Comparison of ENCODE assay signal across 1 cellular context in the genomic region with DNA sequence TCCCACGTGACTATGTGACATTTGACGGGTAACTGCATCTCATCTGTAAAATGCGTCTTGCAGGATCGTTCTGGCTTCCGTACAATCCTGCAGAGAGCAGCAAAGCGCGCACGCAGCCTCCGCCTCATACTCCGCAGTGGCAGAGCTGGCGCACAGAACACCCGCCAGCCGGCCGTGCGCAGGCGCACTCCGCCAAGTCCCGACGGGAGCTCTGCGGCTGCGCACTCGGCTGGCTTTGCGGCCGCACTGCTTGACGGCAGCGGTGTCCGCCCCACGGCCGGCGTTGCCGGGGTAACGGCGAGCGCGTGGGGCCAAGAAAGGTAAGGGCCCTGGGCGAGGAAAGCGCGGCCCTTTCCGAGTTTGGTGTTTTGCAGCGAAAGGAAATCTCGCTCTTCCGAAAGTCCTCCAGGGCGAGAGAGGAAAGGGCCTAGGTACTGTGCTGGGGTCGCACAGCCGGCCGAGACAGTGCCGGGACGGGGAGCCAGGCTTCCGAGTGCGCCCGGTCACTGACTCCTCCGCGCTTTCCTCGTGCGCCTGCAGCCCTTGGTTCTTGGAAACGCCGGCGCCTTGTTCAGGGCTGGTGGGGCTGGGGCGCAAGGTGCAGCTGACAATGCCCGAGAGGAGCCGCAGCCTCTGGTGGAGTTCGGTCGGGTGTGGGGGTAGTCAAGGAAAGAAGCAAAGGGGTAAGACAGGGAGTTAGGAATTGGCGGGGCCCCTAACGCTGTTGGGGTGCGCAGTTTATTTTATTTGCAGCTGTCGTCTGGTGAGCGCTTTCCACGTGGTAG.
A peak's percentile ranks its signal among the peaks of the same experiment; 100 is the strongest.
TF ChIP-seq lines count a peak whose summit lies in the region.

A gene (plus strand): TSS at position 283 of the 785 bp plus-strand sequence. CDS start 5,321 bp downstream, outside the sequence.

TF ChIP-seq in HepG2, 621 proteins besides CTCF, POLR2A, EP300 and RAD21 (continued from another document and continues in another):
- TF ChIP-seq, protein P1, sequence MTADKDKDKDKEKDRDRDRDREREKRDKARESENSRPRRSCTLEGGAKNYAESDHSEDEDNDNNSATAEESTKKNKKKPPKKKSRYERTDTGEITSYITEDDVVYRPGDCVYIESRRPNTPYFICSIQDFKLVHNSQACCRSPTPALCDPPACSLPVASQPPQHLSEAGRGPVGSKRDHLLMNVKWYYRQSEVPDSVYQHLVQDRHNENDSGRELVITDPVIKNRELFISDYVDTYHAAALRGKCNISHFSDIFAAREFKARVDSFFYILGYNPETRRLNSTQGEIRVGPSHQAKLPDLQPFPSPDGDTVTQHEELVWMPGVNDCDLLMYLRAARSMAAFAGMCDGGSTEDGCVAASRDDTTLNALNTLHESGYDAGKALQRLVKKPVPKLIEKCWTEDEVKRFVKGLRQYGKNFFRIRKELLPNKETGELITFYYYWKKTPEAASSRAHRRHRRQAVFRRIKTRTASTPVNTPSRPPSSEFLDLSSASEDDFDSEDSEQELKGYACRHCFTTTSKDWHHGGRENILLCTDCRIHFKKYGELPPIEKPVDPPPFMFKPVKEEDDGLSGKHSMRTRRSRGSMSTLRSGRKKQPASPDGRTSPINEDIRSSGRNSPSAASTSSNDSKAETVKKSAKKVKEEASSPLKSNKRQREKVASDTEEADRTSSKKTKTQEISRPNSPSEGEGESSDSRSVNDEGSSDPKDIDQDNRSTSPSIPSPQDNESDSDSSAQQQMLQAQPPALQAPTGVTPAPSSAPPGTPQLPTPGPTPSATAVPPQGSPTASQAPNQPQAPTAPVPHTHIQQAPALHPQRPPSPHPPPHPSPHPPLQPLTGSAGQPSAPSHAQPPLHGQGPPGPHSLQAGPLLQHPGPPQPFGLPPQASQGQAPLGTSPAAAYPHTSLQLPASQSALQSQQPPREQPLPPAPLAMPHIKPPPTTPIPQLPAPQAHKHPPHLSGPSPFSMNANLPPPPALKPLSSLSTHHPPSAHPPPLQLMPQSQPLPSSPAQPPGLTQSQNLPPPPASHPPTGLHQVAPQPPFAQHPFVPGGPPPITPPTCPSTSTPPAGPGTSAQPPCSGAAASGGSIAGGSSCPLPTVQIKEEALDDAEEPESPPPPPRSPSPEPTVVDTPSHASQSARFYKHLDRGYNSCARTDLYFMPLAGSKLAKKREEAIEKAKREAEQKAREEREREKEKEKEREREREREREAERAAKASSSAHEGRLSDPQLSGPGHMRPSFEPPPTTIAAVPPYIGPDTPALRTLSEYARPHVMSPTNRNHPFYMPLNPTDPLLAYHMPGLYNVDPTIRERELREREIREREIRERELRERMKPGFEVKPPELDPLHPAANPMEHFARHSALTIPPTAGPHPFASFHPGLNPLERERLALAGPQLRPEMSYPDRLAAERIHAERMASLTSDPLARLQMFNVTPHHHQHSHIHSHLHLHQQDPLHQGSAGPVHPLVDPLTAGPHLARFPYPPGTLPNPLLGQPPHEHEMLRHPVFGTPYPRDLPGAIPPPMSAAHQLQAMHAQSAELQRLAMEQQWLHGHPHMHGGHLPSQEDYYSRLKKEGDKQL (CRISPR knock-in tag; IDR thresholded peaks at IDR 0.05; ENCODE audit: low read depth) = no peak
- TF ChIP-seq ZNF282 (IDR thresholded peaks at IDR 0.05; ENCODE audit: partially characterized antibody) (no peak), NPAS2 (CRISPR knock-in tag; IDR thresholded peaks at IDR 0.05; ENCODE audit: borderline replicate concordance) (no peak), POLR2AphosphoS5 (IDR thresholded peaks at IDR 0.05; ENCODE audit: low read depth, low read length) (peak; percentile 93), SKI (IDR thresholded peaks at IDR 0.05; ENCODE audit: partially characterized antibody) (no peak), ZNF678 (CRISPR knock-in tag; IDR thresholded peaks at IDR 0.05) (no peak; the same call in 1 of the 2 replicates), ZC3H4 (CRISPR knock-in tag; IDR thresholded peaks at IDR 0.05; ENCODE audit: borderline replicate concordance) (no peak), ZNF431 (CRISPR knock-in tag; IDR thresholded peaks at IDR 0.05; ENCODE audit: borderline replicate concordance, low read depth) (peak; percentile 26; the same call in 1 of the 2 replicates), PAX8 (CRISPR knock-in tag; IDR thresholded peaks at IDR 0.05; ENCODE audit: borderline replicate concordance) (peak; percentile 49; the same call in 1 of the 2 replicates), KLF12 (CRISPR knock-in tag; IDR thresholded peaks at IDR 0.05; ENCODE audit: borderline replicate concordance) (no peak), MEIS2 (CRISPR knock-in tag; IDR thresholded peaks at IDR 0.05) (no peak), GABPB1 (CRISPR knock-in tag; IDR thresholded peaks at IDR 0.05) (peak; percentile 81; the same call in 1 of the 2 replicates), ZNF562 (CRISPR knock-in tag; IDR thresholded peaks at IDR 0.05; ENCODE audit: borderline replicate concordance) (no peak), AGO1 (IDR thresholded peaks at IDR 0.05; ENCODE audit: low read depth, low read length, poor library complexity, severe bottlenecking) (no peak), ATF1 (CRISPR knock-in tag; IDR thresholded peaks at IDR 0.05) (no peak), ZNF567 (CRISPR knock-in tag; IDR thresholded peaks at IDR 0.05; ENCODE audit: borderline replicate concordance) (no peak), ZNF33A (CRISPR knock-in tag; IDR thresholded peaks at IDR 0.05; ENCODE audit: borderline replicate concordance) (no peak), DNMT3B (CRISPR knock-in tag; conservative IDR thresholded peaks at IDR 0.05) (no peak; the same call in 1 of the 2 replicates), ZBTB7A (CRISPR knock-in tag; IDR thresholded peaks at IDR 0.05) (no peak), ZNF33B (CRISPR knock-in tag; IDR thresholded peaks at IDR 0.05) (no peak), CBX1 (IDR thresholded peaks at IDR 0.05; ENCODE audit: low read depth) (peak; percentile 90), SP1 (IDR thresholded peaks at IDR 0.05) (no peak), SP1 (CRISPR knock-in tag; IDR thresholded peaks at IDR 0.05) (no peak; the same call in 1 of the 2 replicates), MEIS1 (CRISPR knock-in tag; IDR thresholded peaks at IDR 0.05; ENCODE audit: borderline replicate concordance) (no peak; the same call in 1 of the 2 replicates), TBX2 (CRISPR knock-in tag; IDR thresholded peaks at IDR 0.05; ENCODE audit: borderline replicate concordance) (peak; percentile 61; the same call in 1 of the 2 replicates), NR3C1 (CRISPR knock-in tag; IDR thresholded peaks at IDR 0.05) (no peak), GTF3A (CRISPR knock-in tag; conservative IDR thresholded peaks at IDR 0.05) (0 out of 2 replicates have a peak, but pooled peaks have one; percentile 41), PAF1 (CRISPR knock-in tag; IDR thresholded peaks at IDR 0.05) (no peak), ZNF766 (CRISPR knock-in tag; IDR thresholded peaks at IDR 0.05; ENCODE audit: borderline replicate concordance) (no peak), CBFB (CRISPR knock-in tag; IDR thresholded peaks at IDR 0.05) (peak; percentile 46)
- TF ChIP-seq, protein P2, sequence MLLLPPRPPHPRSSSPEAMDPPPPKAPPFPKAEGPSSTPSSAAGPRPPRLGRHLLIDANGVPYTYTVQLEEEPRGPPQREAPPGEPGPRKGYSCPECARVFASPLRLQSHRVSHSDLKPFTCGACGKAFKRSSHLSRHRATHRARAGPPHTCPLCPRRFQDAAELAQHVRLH (CRISPR knock-in tag; IDR thresholded peaks at IDR 0.05; ENCODE audit: borderline replicate concordance, low read depth) = peak; percentile 90
- TF ChIP-seq, protein P3, sequence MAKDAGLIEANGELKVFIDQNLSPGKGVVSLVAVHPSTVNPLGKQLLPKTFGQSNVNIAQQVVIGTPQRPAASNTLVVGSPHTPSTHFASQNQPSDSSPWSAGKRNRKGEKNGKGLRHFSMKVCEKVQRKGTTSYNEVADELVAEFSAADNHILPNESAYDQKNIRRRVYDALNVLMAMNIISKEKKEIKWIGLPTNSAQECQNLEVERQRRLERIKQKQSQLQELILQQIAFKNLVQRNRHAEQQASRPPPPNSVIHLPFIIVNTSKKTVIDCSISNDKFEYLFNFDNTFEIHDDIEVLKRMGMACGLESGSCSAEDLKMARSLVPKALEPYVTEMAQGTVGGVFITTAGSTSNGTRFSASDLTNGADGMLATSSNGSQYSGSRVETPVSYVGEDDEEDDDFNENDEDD (CRISPR knock-in tag; IDR thresholded peaks at IDR 0.05; ENCODE audit: borderline replicate concordance) = peak; percentile 58; the same call in 1 of the 2 replicates
- TF ChIP-seq, protein P4, sequence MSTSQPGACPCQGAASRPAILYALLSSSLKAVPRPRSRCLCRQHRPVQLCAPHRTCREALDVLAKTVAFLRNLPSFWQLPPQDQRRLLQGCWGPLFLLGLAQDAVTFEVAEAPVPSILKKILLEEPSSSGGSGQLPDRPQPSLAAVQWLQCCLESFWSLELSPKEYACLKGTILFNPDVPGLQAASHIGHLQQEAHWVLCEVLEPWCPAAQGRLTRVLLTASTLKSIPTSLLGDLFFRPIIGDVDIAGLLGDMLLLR (CRISPR knock-in tag; IDR thresholded peaks at IDR 0.05) = peak; percentile 64
- TF ChIP-seq, protein P5, sequence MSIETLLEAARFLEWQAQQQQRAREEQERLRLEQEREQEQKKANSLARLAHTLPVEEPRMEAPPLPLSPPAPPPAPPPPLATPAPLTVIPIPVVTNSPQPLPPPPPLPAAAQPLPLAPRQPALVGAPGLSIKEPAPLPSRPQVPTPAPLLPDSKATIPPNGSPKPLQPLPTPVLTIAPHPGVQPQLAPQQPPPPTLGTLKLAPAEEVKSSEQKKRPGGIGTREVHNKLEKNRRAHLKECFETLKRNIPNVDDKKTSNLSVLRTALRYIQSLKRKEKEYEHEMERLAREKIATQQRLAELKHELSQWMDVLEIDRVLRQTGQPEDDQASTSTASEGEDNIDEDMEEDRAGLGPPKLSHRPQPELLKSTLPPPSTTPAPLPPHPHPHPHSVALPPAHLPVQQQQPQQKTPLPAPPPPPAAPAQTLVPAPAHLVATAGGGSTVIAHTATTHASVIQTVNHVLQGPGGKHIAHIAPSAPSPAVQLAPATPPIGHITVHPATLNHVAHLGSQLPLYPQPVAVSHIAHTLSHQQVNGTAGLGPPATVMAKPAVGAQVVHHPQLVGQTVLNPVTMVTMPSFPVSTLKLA (IDR thresholded peaks at IDR 0.05) = peak; percentile 32; the same call in 1 of the 2 replicates
- TF ChIP-seq, protein P6, sequence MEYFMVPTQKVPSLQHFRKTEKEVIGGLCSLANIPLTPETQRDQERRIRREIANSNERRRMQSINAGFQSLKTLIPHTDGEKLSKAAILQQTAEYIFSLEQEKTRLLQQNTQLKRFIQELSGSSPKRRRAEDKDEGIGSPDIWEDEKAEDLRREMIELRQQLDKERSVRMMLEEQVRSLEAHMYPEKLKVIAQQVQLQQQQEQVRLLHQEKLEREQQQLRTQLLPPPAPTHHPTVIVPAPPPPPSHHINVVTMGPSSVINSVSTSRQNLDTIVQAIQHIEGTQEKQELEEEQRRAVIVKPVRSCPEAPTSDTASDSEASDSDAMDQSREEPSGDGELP (IDR thresholded peaks at IDR 0.05; ENCODE audit: borderline replicate concordance, low read depth) = no peak
- TF ChIP-seq, protein P7, sequence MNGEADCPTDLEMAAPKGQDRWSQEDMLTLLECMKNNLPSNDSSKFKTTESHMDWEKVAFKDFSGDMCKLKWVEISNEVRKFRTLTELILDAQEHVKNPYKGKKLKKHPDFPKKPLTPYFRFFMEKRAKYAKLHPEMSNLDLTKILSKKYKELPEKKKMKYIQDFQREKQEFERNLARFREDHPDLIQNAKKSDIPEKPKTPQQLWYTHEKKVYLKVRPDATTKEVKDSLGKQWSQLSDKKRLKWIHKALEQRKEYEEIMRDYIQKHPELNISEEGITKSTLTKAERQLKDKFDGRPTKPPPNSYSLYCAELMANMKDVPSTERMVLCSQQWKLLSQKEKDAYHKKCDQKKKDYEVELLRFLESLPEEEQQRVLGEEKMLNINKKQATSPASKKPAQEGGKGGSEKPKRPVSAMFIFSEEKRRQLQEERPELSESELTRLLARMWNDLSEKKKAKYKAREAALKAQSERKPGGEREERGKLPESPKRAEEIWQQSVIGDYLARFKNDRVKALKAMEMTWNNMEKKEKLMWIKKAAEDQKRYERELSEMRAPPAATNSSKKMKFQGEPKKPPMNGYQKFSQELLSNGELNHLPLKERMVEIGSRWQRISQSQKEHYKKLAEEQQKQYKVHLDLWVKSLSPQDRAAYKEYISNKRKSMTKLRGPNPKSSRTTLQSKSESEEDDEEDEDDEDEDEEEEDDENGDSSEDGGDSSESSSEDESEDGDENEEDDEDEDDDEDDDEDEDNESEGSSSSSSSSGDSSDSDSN (CRISPR knock-in tag; IDR thresholded peaks at IDR 0.05) = peak; percentile 66; the same call in 1 of the 2 replicates
- TF ChIP-seq, protein P8, sequence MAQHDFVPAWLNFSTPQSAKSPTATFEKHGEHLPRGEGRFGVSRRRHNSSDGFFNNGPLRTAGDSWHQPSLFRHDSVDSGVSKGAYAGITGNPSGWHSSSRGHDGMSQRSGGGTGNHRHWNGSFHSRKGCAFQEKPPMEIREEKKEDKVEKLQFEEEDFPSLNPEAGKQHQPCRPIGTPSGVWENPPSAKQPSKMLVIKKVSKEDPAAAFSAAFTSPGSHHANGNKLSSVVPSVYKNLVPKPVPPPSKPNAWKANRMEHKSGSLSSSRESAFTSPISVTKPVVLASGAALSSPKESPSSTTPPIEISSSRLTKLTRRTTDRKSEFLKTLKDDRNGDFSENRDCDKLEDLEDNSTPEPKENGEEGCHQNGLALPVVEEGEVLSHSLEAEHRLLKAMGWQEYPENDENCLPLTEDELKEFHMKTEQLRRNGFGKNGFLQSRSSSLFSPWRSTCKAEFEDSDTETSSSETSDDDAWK (CRISPR knock-in tag; IDR thresholded peaks at IDR 0.05) = no peak
- TF ChIP-seq, protein P9, sequence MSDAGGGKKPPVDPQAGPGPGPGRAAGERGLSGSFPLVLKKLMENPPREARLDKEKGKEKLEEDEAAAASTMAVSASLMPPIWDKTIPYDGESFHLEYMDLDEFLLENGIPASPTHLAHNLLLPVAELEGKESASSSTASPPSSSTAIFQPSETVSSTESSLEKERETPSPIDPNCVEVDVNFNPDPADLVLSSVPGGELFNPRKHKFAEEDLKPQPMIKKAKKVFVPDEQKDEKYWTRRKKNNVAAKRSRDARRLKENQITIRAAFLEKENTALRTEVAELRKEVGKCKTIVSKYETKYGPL (CRISPR knock-in tag; IDR thresholded peaks at IDR 0.05) = no peak
- TF ChIP-seq, protein P10, sequence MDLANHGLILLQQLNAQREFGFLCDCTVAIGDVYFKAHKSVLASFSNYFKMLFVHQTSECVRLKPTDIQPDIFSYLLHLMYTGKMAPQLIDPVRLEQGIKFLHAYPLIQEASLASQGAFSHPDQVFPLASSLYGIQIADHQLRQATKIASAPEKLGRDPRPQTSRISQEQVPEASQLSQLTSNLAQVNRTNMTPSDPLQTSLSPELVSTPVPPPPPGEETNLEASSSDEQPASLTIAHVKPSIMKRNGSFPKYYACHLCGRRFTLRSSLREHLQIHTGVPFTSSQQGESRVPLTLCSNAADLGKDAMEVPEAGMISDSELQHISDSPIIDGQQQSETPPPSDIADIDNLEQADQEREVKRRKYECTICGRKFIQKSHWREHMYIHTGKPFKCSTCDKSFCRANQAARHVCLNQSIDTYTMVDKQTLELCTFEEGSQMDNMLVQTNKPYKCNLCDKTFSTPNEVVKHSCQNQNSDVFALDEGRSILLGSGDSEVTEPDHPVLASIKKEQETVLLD (CRISPR knock-in tag; IDR thresholded peaks at IDR 0.05; ENCODE audit: low read depth) = 0 out of 2 replicates have a peak, but pooled peaks have one; percentile 55
- TF ChIP-seq, protein P11, sequence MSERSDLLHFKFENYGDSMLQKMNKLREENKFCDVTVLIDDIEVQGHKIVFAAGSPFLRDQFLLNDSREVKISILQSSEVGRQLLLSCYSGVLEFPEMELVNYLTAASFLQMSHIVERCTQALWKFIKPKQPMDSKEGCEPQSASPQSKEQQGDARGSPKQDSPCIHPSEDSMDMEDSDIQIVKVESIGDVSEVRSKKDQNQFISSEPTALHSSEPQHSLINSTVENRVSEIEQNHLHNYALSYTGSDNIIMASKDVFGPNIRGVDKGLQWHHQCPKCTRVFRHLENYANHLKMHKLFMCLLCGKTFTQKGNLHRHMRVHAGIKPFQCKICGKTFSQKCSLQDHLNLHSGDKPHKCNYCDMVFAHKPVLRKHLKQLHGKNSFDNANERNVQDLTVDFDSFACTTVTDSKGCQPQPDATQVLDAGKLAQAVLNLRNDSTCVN (CRISPR knock-in tag; IDR thresholded peaks at IDR 0.05; ENCODE audit: borderline replicate concordance) = peak; percentile 13; the same call in 1 of the 2 replicates
